ENCODE assay signal across 22 cellular contexts in genomic region chr1:204979306-204979705, GRCh38.
DNase-seq lines count a peak whose midpoint lies in the region; ATAC-seq, FAIRE-seq and TF ChIP-seq lines count a peak whose summit lies in the region.
"Had no signal": no experiment of that assay in that cellular context is flagged by ENCODE, and none has a peak within 500 bp of the region (broad histone marks: within the 10 kb centered on the region; RNA-seq: fewer than 3 reads in every experiment).

No MANE protein-coding gene starts in this region.

- H3F3A ChIP-seq in neural progenitor cell (ENCODE audit: low read depth): no peaks in the 10 kb centered on the region

- TF ChIP-seq CTCF in astrocyte (IDR thresholded peaks at IDR 0.05; ENCODE audit: insufficient read depth, low read depth, low read length): no peak
- no peak for TF ChIP-seq CTCF in neural progenitor cell (IDR thresholded peaks at IDR 0.05)
- TF ChIP-seq CTCF in spleen (IDR thresholded peaks at IDR 0.05 in 8 of 11, conservative IDR thresholded peaks at IDR 0.05 in 3 of 11): no peak

- no peak overlapping the region for H3K4me2 ChIP-seq in astrocyte (ENCODE audit: low read length)
- H3K4me2 ChIP-seq in neural progenitor cell: no peak overlapping the region
- H3K4me2 ChIP-seq: BLaER1 had no signal

- WGBS in spleen, 5 donors: 89 to 96% (median 94%) methylated on average over 18 of the region's 18 CpGs

- H3K27me3 Mint-ChIP-seq in astrocyte (ENCODE audit: low read depth, unreplicated experiment) (peaks cover 29% of the 10 kb centered on the region), neural progenitor cell (ENCODE audit: insufficient read depth, low read depth) (peaks cover 26% of the 10 kb centered on the region)

- H3K4me1 Mint-ChIP-seq in astrocyte (ENCODE audit: low read depth, unreplicated experiment) (peaks cover 6% of the 10 kb centered on the region), neural progenitor cell (peaks cover 15% of the 10 kb centered on the region)
- H3K4me1 Mint-ChIP-seq: CD4-positive, CD25-positive, alpha-beta regulatory T cell; CD8-positive, alpha-beta memory T cell had no signal

- H3K27ac ChIP-seq in astrocyte (ENCODE audit: low read depth, low read length) (no peak overlapping the region), neural progenitor cell (no peak overlapping the region), spleen (no peak overlapping the region)
- H3K27ac ChIP-seq: BLaER1 had no signal

- H3K36me3 ChIP-seq in astrocyte (ENCODE audit: insufficient read depth, low read length): no peaks in the 10 kb centered on the region
- H3K36me3 ChIP-seq in neural progenitor cell: no peaks in the 10 kb centered on the region
- peaks cover 0 to 30% (median 0%) of the 10 kb centered on the region in 6 donors for H3K36me3 ChIP-seq in spleen
- H3K36me3 ChIP-seq: BLaER1 had no signal

- H3K36me3 Mint-ChIP-seq in astrocyte (ENCODE audit: low read depth, unreplicated experiment) (peaks cover 22% of the 10 kb centered on the region), neural progenitor cell (peaks cover 7% of the 10 kb centered on the region)
- H3K36me3 Mint-ChIP-seq: CD14-positive monocyte; CD4-positive, alpha-beta memory T cell; CD4-positive, CD25-positive, alpha-beta regulatory T cell; CD8-positive, alpha-beta memory T cell had no signal

- TF ChIP-seq POLR2A in spleen (IDR thresholded peaks at IDR 0.05): no peak

- no peaks in the 10 kb centered on the region for H4K20me1 ChIP-seq in astrocyte (ENCODE audit: insufficient read depth, low read length)
- no peaks in the 10 kb centered on the region for H4K20me1 ChIP-seq in neural progenitor cell (ENCODE audit: low read depth)
- H4K20me1 ChIP-seq: BLaER1 had no signal

- H3K4me1 ChIP-seq in astrocyte (ENCODE audit: insufficient read depth, low read length) (no peaks in the 10 kb centered on the region), neural progenitor cell (no peaks in the 10 kb centered on the region), spleen (peaks cover 0 to 37% (median 13%) of the 10 kb centered on the region in 6 donors)
- H3K4me1 ChIP-seq: BE2C had no signal

- H3K79me2 ChIP-seq in astrocyte (ENCODE audit: insufficient read depth, low read length): no peaks in the 10 kb centered on the region
- H3K79me2 ChIP-seq in neural progenitor cell (ENCODE audit: low read depth): no peaks in the 10 kb centered on the region

- H3K27me3 ChIP-seq in astrocyte (ENCODE audit: insufficient read depth, low read length) (no peaks in the 10 kb centered on the region), neural progenitor cell (peaks cover 5% of the 10 kb centered on the region), spleen (replicated peaks in 1 of 7) (peaks cover 0 to 38% (median 0%) of the 10 kb centered on the region in 7 donors)
- H3K27me3 ChIP-seq: BE2C, BLaER1 had no signal

- peak overlapping the region; percentile 47 for H3K27ac Mint-ChIP-seq in astrocyte (ENCODE audit: unreplicated experiment)
- H3K27ac Mint-ChIP-seq in neural progenitor cell: peak overlapping the region; percentile 53
- H3K27ac Mint-ChIP-seq: CD14-positive monocyte; CD4-positive, alpha-beta memory T cell; CD8-positive, alpha-beta memory T cell had no signal

- H3K9ac ChIP-seq in astrocyte (ENCODE audit: low read length) (no peak overlapping the region), neural progenitor cell (no peak overlapping the region)
- H3K9ac ChIP-seq: BLaER1 had no signal

- intact Hi-C loops in spleen (cut with DNase I; ENCODE audit: low total_unique reads): no loop called here

- H3K4me3 ChIP-seq in astrocyte (ENCODE audit: insufficient read depth, low read depth, low read length) (no peak overlapping the region), neural progenitor cell (no peak overlapping the region), spleen (no peak overlapping the region)
- H3K4me3 ChIP-seq: BLaER1 had no signal

- ATAC-seq in HG03354 (IDR thresholded peaks at IDR 0.05; ENCODE audit: poor library complexity, severe bottlenecking, unreplicated experiment): no peak

- H3K4me3 Mint-ChIP-seq in astrocyte (ENCODE audit: unreplicated experiment): no peak overlapping the region
- H3K4me3 Mint-ChIP-seq in neural progenitor cell: no peak overlapping the region
- H3K4me3 Mint-ChIP-seq: CD14-positive monocyte; CD4-positive, alpha-beta memory T cell; CD4-positive, CD25-positive, alpha-beta regulatory T cell; CD8-positive, alpha-beta memory T cell had no signal

- DNase-seq in astrocyte (ENCODE audit: low read depth) (no peak), neural progenitor cell (ENCODE audit: low spot score) (no peak), spleen (peak; percentile 59), NCI-H446 (lab: John Stamatoyannopoulos, UW) (no peak), NCI-H774 (lab: John Stamatoyannopoulos, UW) (no peak)
- DNase-seq: 8988T; ACHN; BE2C; C1 segment of cervical spinal cord; CD4-positive, alpha-beta memory T cell; CD4-positive, CD25-positive, alpha-beta regulatory T cell; CD8-positive, alpha-beta memory T cell; COR-L47; DMS79 treated with DMSO at 0.1 percent for 48 hours; GF-D8 had no signal

- H3K9me3 Mint-ChIP-seq in astrocyte (ENCODE audit: unreplicated experiment) (no peaks in the 10 kb centered on the region), neural progenitor cell (peaks cover 3% of the 10 kb centered on the region)
- H3K9me3 Mint-ChIP-seq: CD14-positive monocyte; CD4-positive, alpha-beta memory T cell; CD4-positive, CD25-positive, alpha-beta regulatory T cell; CD8-positive, alpha-beta memory T cell had no signal

- no peak for FAIRE-seq in astrocyte (lab: Jason Lieb, UNC)
- FAIRE-seq: A204.1, G401.6, GM12891, GM19239 had no signal

- no peak overlapping the region for H2AFZ ChIP-seq in astrocyte (ENCODE audit: low read depth, low read length)
- H2AFZ ChIP-seq in neural progenitor cell (replicated peaks): no peak overlapping the region

- H3K9me3 ChIP-seq in astrocyte (ENCODE audit: insufficient read depth, low read depth, low read length): no peaks in the 10 kb centered on the region
- H3K9me3 ChIP-seq in neural progenitor cell (ENCODE audit: low read depth): no peaks in the 10 kb centered on the region
- no peaks in the 10 kb centered on the region for H3K9me3 ChIP-seq in spleen
- H3K9me3 ChIP-seq: BE2C, BLaER1 had no signal
